Comparison of ENCODE assay signal across 8 cellular contexts in the genomic region with DNA sequence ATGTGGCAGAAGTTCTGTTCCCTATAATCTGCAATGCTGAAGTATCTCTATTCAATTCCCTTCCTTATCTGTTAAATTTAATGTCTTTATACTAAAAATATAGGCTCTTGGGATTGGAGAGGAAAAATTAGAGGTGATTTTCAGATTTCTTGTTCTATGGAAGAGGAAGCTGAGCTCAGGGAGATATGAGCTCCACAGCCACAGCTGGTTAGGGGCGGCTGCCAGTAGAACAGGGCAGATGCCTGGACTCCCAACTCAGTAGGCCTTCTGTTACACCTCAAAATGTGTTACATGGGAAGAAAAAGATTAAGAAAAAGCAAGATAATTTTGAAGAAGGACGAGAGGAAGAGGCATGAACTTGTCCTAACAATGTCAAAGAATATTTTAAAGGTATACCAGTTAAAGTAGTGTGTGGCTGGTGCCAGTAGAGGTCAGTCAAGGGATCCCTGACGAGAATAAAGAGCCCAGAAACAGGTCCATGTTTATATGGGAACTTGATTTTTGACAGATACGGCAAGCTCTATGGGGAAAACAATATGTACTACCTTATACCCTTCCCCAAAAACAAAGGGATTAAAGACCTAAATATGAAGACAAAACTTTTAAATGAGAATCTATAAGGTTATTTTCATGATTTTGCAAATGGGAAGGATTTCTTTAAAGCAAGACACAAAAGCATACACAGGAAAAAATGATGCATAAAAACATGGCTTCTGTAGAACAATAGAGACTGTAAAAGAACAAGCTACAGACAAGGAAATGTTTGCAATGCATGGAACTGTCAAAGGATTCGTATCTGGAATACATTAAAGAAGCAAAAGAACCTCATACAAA. TPM values are rescaled to one million over a fixed set of nuclear protein-coding genes. Genes with fewer than 3 reads are reported as not detected.
DNase-seq lines count a peak whose midpoint lies in the region; ATAC-seq and TF ChIP-seq lines count a peak whose summit lies in the region.

No MANE protein-coding gene starts in this region.

- H3K9me3 ChIP-seq in NT2/D1 (ENCODE audit: insufficient read depth, low read length) (no peaks in the 10 kb centered on the region), endodermal cell (ENCODE audit: control insufficient read depth, low read length) (no peaks in the 10 kb centered on the region)

- H3K36me3 Mint-ChIP-seq in endodermal cell (ENCODE audit: low read depth) (peaks cover 24% of the 10 kb centered on the region), neural crest cell (ENCODE audit: low read depth) (peaks cover 13% of the 10 kb centered on the region)

- H3K27ac ChIP-seq in endodermal cell (ENCODE audit: low read depth, low read length) = no peak overlapping the region

- H3K4me1 Mint-ChIP-seq in endodermal cell = no peaks in the 10 kb centered on the region
- H3K4me1 Mint-ChIP-seq in neural crest cell = no peaks in the 10 kb centered on the region

- H3K9ac ChIP-seq in NT2/D1 (ENCODE audit: insufficient read length, low read depth) (no peak overlapping the region), endodermal cell (ENCODE audit: extremely low read depth, low read length, poor library complexity, severe bottlenecking) (no peak overlapping the region)

- no peaks in the 10 kb centered on the region for H3K9me3 Mint-ChIP-seq in endodermal cell
- H3K9me3 Mint-ChIP-seq in neural crest cell = no peaks in the 10 kb centered on the region

- H3K27me3 Mint-ChIP-seq in endodermal cell (ENCODE audit: insufficient read depth) (no peaks in the 10 kb centered on the region), neural crest cell (ENCODE audit: low read depth) (no peaks in the 10 kb centered on the region)

- WGBS in endodermal cell (ENCODE audit: insufficient coverage in 1 of 2, insufficient read length in 1 of 2), 2 experiments = 53 to 65% methylated on average over 2 to 4 of the region's 5 CpGs

- ATAC-seq in HG02610 (IDR thresholded peaks at IDR 0.05; ENCODE audit: unreplicated experiment) (peak; percentile 31), HG03460 (IDR thresholded peaks at IDR 0.05; ENCODE audit: unreplicated experiment) (no peak)

- H3K36me3 ChIP-seq in NT2/D1 (ENCODE audit: insufficient read depth, insufficient read length, low read length) (peaks cover 4% of the 10 kb centered on the region), endodermal cell (ENCODE audit: control insufficient read depth, insufficient read depth, low read length) (peaks cover 46% of the 10 kb centered on the region)

- H3K4me1 ChIP-seq in NT2/D1 (ENCODE audit: insufficient read depth, insufficient read length) = no peaks in the 10 kb centered on the region
- H3K4me1 ChIP-seq in endodermal cell (ENCODE audit: control insufficient read depth, insufficient read depth, low read length) = no peaks in the 10 kb centered on the region

- no peak overlapping the region for H3K4me3 Mint-ChIP-seq in endodermal cell
- H3K4me3 Mint-ChIP-seq in neural crest cell = no peak overlapping the region

- TF ChIP-seq CTCF in endodermal cell (conservative IDR thresholded peaks at IDR 0.05) (peak; percentile 84), neural crest cell (conservative IDR thresholded peaks at IDR 0.05) (peak; percentile 69)

- no peak overlapping the region for H3K4me3 ChIP-seq in NT2/D1 (ENCODE audit: insufficient read length, low read depth)
- no peak overlapping the region for H3K4me3 ChIP-seq in endodermal cell (ENCODE audit: low read length)

- no peaks in the 10 kb centered on the region for H3K27me3 ChIP-seq in NT2/D1 (ENCODE audit: insufficient read depth, insufficient read length)
- H3K27me3 ChIP-seq in endodermal cell (ENCODE audit: control insufficient read depth, insufficient read depth, low read length, poor library complexity, severe bottlenecking) = no peaks in the 10 kb centered on the region

- DNase-seq in SIG-M5 treated with dmso at 0.1 percent for 504 hours (lab: John Stamatoyannopoulos, UW; ENCODE audit: unreplicated experiment) (peak; percentile 40), SIG-M5 (lab: John Stamatoyannopoulos, UW) (no peak), NT2/D1 (ENCODE audit: low read depth, low spot score) (peak; percentile 6), endodermal cell (peak; percentile 73), neural crest cell (ENCODE audit: low read depth, low spot score) (peak; percentile 7), activated gamma-delta T cell (lab: John Stamatoyannopoulos, UW) (no peak)

- H3K27ac Mint-ChIP-seq in endodermal cell (no peak overlapping the region), neural crest cell (ENCODE audit: unreplicated experiment) (no peak overlapping the region)

RNA-seq across cellular contexts. Expression of gene DNAJC21, which starts 28.7 kb away (rescaled TPM):
- total RNA-seq in endodermal cell = 10 to 100 TPM; 49.6 to 53.5 TPM
- polyA plus RNA-seq in endodermal cell (2013, experiment 1 of 2) = 49.4 TPM
- polyA plus RNA-seq in endodermal cell (2013, experiment 2 of 2) = 51.5 TPM
- total RNA-seq in neural crest cell = 46.2 and 51.9 TPM in 2 replicates

RNA-seq across cellular contexts. Expression of gene BRIX1, which starts 42.6 kb away (rescaled TPM):
- total RNA-seq in endodermal cell = 10 to 100 TPM; 46.0 to 54.7 TPM
- polyA plus RNA-seq in endodermal cell (2013, experiment 1 of 2) = 45.1 TPM
- polyA plus RNA-seq in endodermal cell (2013, experiment 2 of 2) = 43.8 TPM
- total RNA-seq in neural crest cell = 43.2 and 51.3 TPM in 2 replicates

RNA-seq across cellular contexts. Expression of gene RAD1, which starts 42.8 kb away (rescaled TPM):
- total RNA-seq in endodermal cell (10 to 100 TPM; 29.3 to 29.8 TPM), neural crest cell (36.1 and 43.6 TPM in 2 replicates)
- 37.1 TPM for polyA plus RNA-seq in endodermal cell (2013, experiment 1 of 2)
- polyA plus RNA-seq in endodermal cell (2013, experiment 2 of 2) = 35.3 TPM

Comparison
In these comparisons a context has a peak if more than half of its experiments do, and no peak if none do; other contexts are left out.
1. DNase-seq: peak in SIG-M5 treated with dmso at 0.1 percent for 504 hours (single experiment), NT2/D1 (single experiment), endodermal cell (single experiment) and neural crest cell (single experiment); none in SIG-M5 (single experiment) and activated gamma-delta T cell (single experiment).